Comparison of ENCODE assay signal across 16 cellular contexts in genomic region chr20:61135966-61136365, GRCh38.
DNase-seq lines count a peak whose midpoint lies in the region; ATAC-seq and TF ChIP-seq lines count a peak whose summit lies in the region.
"Had no signal": no experiment of that assay in that cellular context is flagged by ENCODE, and none has a peak within 500 bp of the region (broad histone marks: within the 10 kb centered on the region; RNA-seq: fewer than 3 reads in every experiment).

No MANE protein-coding gene starts in this region.

- H3K36me3 ChIP-seq in neuronal stem cell (replicated peaks in 1 of 2; ENCODE audit: control insufficient read depth in 2 of 2, insufficient read depth in 2 of 2, low read length in 2 of 2), result no peaks in the 10 kb centered on the region
- H3K36me3 ChIP-seq: SJCRH30 had no signal

- no peak overlapping the region for H3K14ac ChIP-seq in neuronal stem cell (ENCODE audit: low read length)

- H3K27me3 ChIP-seq in neuronal stem cell (ENCODE audit: control insufficient read depth in 3 of 3, insufficient read depth in 3 of 3, low read depth in 1 of 3, low read length in 3 of 3), result peaks cover 0 to 35% (median 0%) of the 10 kb centered on the region in 3 experiments

- H3K27ac Mint-ChIP-seq in glutamatergic neuron (ENCODE audit: unreplicated experiment), result no peak overlapping the region
- H3K27ac Mint-ChIP-seq in stimulated activated naive B cell treated with anti-CD40 and anti-IgM and Interleukin-4, amounts not matched to agents 10 μg/mL and 1 μg/mL and 100 μg/mL, for 72 hours, result no peak overlapping the region
- H3K27ac Mint-ChIP-seq: H9 had no signal

- H3K4me1 ChIP-seq in neuronal stem cell (ENCODE audit: control insufficient read depth in 2 of 2, insufficient read depth in 1 of 2, low read depth in 1 of 2, low read length in 2 of 2), result peaks cover 0 to 14% of the 10 kb centered on the region in 2 donors

- H4K91ac ChIP-seq in neuronal stem cell (ENCODE audit: low read depth, low read length, poor library complexity), result no peak overlapping the region

- H2AK5ac ChIP-seq in neuronal stem cell (ENCODE audit: low read depth, low read length), result no peak overlapping the region

- no peak overlapping the region for H3K4me3 ChIP-seq in neuronal stem cell (ENCODE audit: low read length in 2 of 2)
- H3K4me3 ChIP-seq: SJCRH30 had no signal

- peak overlapping the region; percentile 18 for H2BK12ac ChIP-seq in neuronal stem cell (ENCODE audit: low read length)

- H2AFZ ChIP-seq in neuronal stem cell (ENCODE audit: low read length), result no peak overlapping the region

- H4K8ac ChIP-seq in neuronal stem cell (ENCODE audit: low read depth, low read length), result no peak overlapping the region

- no peak overlapping the region for H3K4me2 ChIP-seq in neuronal stem cell (ENCODE audit: insufficient read depth, low read length, poor library complexity, severe bottlenecking)

- H3K23ac ChIP-seq in neuronal stem cell (ENCODE audit: low read depth, low read length, poor library complexity), result no peak overlapping the region

- H3K4me3 Mint-ChIP-seq in glutamatergic neuron (ENCODE audit: unreplicated experiment), result no peak overlapping the region
- no peak overlapping the region for H3K4me3 Mint-ChIP-seq in stimulated activated naive B cell treated with anti-CD40 and anti-IgM and Interleukin-4, amounts not matched to agents 10 μg/mL and 1 μg/mL and 100 μg/mL, for 72 hours
- H3K4me3 Mint-ChIP-seq: H9 had no signal

- no peak overlapping the region for H2BK5ac ChIP-seq in neuronal stem cell (ENCODE audit: low read length)

- H3K79me1 ChIP-seq in neuronal stem cell (ENCODE audit: low read depth, low read length), result no peaks in the 10 kb centered on the region

- peaks cover 4% of the 10 kb centered on the region for H3K9me3 Mint-ChIP-seq in glutamatergic neuron (ENCODE audit: unreplicated experiment)
- peaks cover 0 to 1% of the 10 kb centered on the region in 2 donors for H3K9me3 Mint-ChIP-seq in stimulated activated naive B cell treated with anti-CD40 and anti-IgM and Interleukin-4, amounts not matched to agents 10 μg/mL and 1 μg/mL and 100 μg/mL, for 72 hours
- H3K9me3 Mint-ChIP-seq: H9 had no signal

- H3K18ac ChIP-seq in neuronal stem cell (ENCODE audit: low read length), result peak overlapping the region; percentile 78

- peak overlapping the region; percentile 44 for H3K9ac ChIP-seq in neuronal stem cell (ENCODE audit: low read depth, low read length, poor library complexity)

- DNase-seq in ELF-1 (ENCODE audit: low read depth, low spot score), result peak; percentile 59
- DNase-seq in NCI-H82 treated with DMSO at 0.1 percent for 48 hours (lab: John Stamatoyannopoulos, UW; ENCODE audit: unreplicated experiment), result peak; percentile 3
- DNase-seq in iPS-NIHi7 (ENCODE audit: extremely low spot score), result peak; percentile 27
- DNase-seq in neuronal stem cell (ENCODE audit: low spot score), result peak; percentile 11
- no peak for DNase-seq in glutamatergic neuron
- DNase-seq in stimulated activated naive B cell treated with anti-CD40 and anti-IgM and Interleukin-4, amounts not matched to agents 10 μg/mL and 1 μg/mL and 100 μg/mL, for 72 hours, result no peak
- DNase-seq in NCI-H1930 (lab: John Stamatoyannopoulos, UW), result no peak
- DNase-seq: H9, NCI-H1105 treated with DMSO at 0.1 percent for 48 hours, NCI-H187, NCI-H526 treated with DMSO at 0.1 percent for 48 hours, RPMI8226, SJCRH30 had no signal

- no CpG with 5 or more reads among the region's 15 CpGs for WGBS in neuronal stem cell (ENCODE audit: extremely low coverage in 2 of 2, insufficient read length in 2 of 2, insufficient replicate concordance in 1 of 2), 2 donors

- H2BK120ac ChIP-seq in neuronal stem cell (ENCODE audit: low read depth, low read length), result no peak overlapping the region

- H2BK15ac ChIP-seq in neuronal stem cell (ENCODE audit: low read length), result no peak overlapping the region

- TF ChIP-seq CTCF in glutamatergic neuron (IDR thresholded peaks at IDR 0.05; ENCODE audit: partially characterized antibody, unreplicated experiment), result no peak

- ATAC-seq in stimulated activated naive B cell treated with anti-CD40 and anti-IgM and Interleukin-4, amounts not matched to agents 10 μg/mL and 1 μg/mL and 100 μg/mL, for 72 hours (replicated peaks), result no peak
- no peak for ATAC-seq in HG03095 (IDR thresholded peaks at IDR 0.05; ENCODE audit: unreplicated experiment)

- H3K9me3 ChIP-seq in neuronal stem cell (replicated peaks in 1 of 2; ENCODE audit: control insufficient read depth in 2 of 2, insufficient read depth in 1 of 2, low read depth in 1 of 2, low read length in 2 of 2), result no peaks in the 10 kb centered on the region
- H3K9me3 ChIP-seq: SJCRH30 had no signal

- peaks cover 9% of the 10 kb centered on the region for H3K36me3 Mint-ChIP-seq in glutamatergic neuron (ENCODE audit: unreplicated experiment)
- H3K36me3 Mint-ChIP-seq in stimulated activated naive B cell treated with anti-CD40 and anti-IgM and Interleukin-4, amounts not matched to agents 10 μg/mL and 1 μg/mL and 100 μg/mL, for 72 hours, result no peaks in the 10 kb centered on the region

- H3K27ac ChIP-seq in neuronal stem cell (replicated peaks; ENCODE audit: low read length), result no peak overlapping the region
- H3K27ac ChIP-seq: C4-2B, HL-60, SJCRH30 had no signal

- H3K4ac ChIP-seq in neuronal stem cell (ENCODE audit: low read length), result no peak overlapping the region

- H3K4me1 Mint-ChIP-seq in glutamatergic neuron (ENCODE audit: low read depth, unreplicated experiment), result peaks cover 7% of the 10 kb centered on the region
- H3K4me1 Mint-ChIP-seq in stimulated activated naive B cell treated with anti-CD40 and anti-IgM and Interleukin-4, amounts not matched to agents 10 μg/mL and 1 μg/mL and 100 μg/mL, for 72 hours, result no peaks in the 10 kb centered on the region

- H3K27me3 Mint-ChIP-seq in glutamatergic neuron (ENCODE audit: unreplicated experiment), result no peaks in the 10 kb centered on the region
- H3K27me3 Mint-ChIP-seq in stimulated activated naive B cell treated with anti-CD40 and anti-IgM and Interleukin-4, amounts not matched to agents 10 μg/mL and 1 μg/mL and 100 μg/mL, for 72 hours, result peaks cover 3 to 5% of the 10 kb centered on the region in 2 donors

Comparison
In these comparisons a context has a peak if more than half of its experiments do, and no peak if none do; other contexts are left out.
1. DNase-seq: peak in ELF-1 (single experiment), NCI-H82 treated with DMSO at 0.1 percent for 48 hours (single experiment), iPS-NIHi7 (single experiment) and neuronal stem cell (single experiment); none in glutamatergic neuron (single experiment), stimulated activated naive B cell treated with anti-CD40 and anti-IgM and Interleukin-4, amounts not matched to agents 10 μg/mL and 1 μg/mL and 100 μg/mL, for 72 hours (single experiment) and NCI-H1930 (0 of 2).